Comparison of ENCODE assay signal across 22 cellular contexts in the genomic region with DNA sequence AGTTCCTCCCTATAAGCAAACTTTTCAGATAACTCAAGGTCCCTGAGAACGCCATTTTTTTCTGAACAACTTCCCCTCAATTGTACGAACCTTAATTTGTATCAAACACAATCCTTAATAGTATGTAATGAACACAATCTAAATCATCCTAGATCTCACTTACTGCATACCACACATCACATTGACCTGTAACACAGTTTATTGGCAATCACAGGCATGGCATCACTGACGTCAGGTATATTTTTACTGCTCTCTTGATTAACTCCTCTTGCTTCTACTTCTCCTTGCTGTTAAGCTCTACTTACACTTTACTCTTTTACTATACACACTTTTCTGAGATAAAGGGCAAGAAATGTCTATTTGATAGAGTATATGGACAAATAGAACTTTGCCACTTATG.
"Had no signal": no experiment of that assay in that cellular context is flagged by ENCODE, and none has a peak within 500 bp of the region (broad histone marks: within the 10 kb centered on the region; RNA-seq: fewer than 3 reads in every experiment).

No MANE protein-coding gene starts in this region.

- H3K9me3 Mint-ChIP-seq: activated CD4-positive, alpha-beta memory T cell treated with anti-CD3 and anti-CD28 coated beads, Interleukin-2, amount 10 ng/mL, durations not matched to agents 7 days and 5 days; activated CD4-positive, alpha-beta T cell treated with anti-CD3 and anti-CD28 coated beads, Interleukin-2, amount 10 ng/mL, durations not matched to agents 7 days and 5 days; activated naive CD4-positive, alpha-beta T cell treated with anti-CD3 and anti-CD28 coated beads for 36 hours; activated T-helper 17 cell treated with anti-CD3 and anti-CD28 coated beads, Interleukin-2, amount 50 U/mL, for 72 hours; brain had no signal

- H3K27ac Mint-ChIP-seq: activated CD4-positive, alpha-beta memory T cell treated with anti-CD3 and anti-CD28 coated beads, Interleukin-2, amount 10 ng/mL, durations not matched to agents 7 days and 5 days; activated CD4-positive, alpha-beta T cell treated with anti-CD3 and anti-CD28 coated beads, Interleukin-2, amount 10 ng/mL, durations not matched to agents 7 days and 5 days; activated naive CD4-positive, alpha-beta T cell treated with anti-CD3 and anti-CD28 coated beads for 36 hours; activated naive CD8-positive, alpha-beta T cell; activated T-helper 17 cell treated with anti-CD3 and anti-CD28 coated beads, Interleukin-2, amount 50 U/mL, for 72 hours had no signal

- H3K4me1 Mint-ChIP-seq: activated CD4-positive, alpha-beta memory T cell treated with anti-CD3 and anti-CD28 coated beads, Interleukin-2, amount 10 ng/mL, durations not matched to agents 7 days and 5 days; activated T-helper 17 cell treated with anti-CD3 and anti-CD28 coated beads, Interleukin-2, amount 50 U/mL, for 72 hours had no signal

- H3K27me3 Mint-ChIP-seq: activated CD4-positive, alpha-beta memory T cell treated with anti-CD3 and anti-CD28 coated beads, Interleukin-2, amount 10 ng/mL, durations not matched to agents 7 days and 5 days; activated CD4-positive, alpha-beta T cell treated with anti-CD3 and anti-CD28 coated beads, Interleukin-2, amount 10 ng/mL, durations not matched to agents 7 days and 5 days; activated naive CD8-positive, alpha-beta T cell; activated T-helper 17 cell treated with anti-CD3 and anti-CD28 coated beads, Interleukin-2, amount 50 U/mL, for 72 hours; brain had no signal

- DNase-seq: activated CD4-positive, alpha-beta memory T cell treated with anti-CD3 and anti-CD28 coated beads, Interleukin-2, amount 10 ng/mL, durations not matched to agents 7 days and 5 days; activated CD4-positive, alpha-beta T cell treated with anti-CD3 and anti-CD28 coated beads, Interleukin-2, amount 10 ng/mL, durations not matched to agents 7 days and 5 days; activated CD4-positive, CD25-positive, alpha-beta regulatory T cell; activated gamma-delta T cell; activated naive CD4-positive, alpha-beta T cell treated with anti-CD3 and anti-CD28 coated beads for 36 hours; activated T-cell treated with anti-CD3 and anti-CD28 coated beads for 4 hours; activated T-cell treated with anti-CD3 and anti-CD28 coated beads, Interleukin-2, amount 50 U/mL, for 48 hours; amygdala; Kasumi-1; KBM-7; NCI-H1105 treated with DMSO at 0.1 percent for 48 hours; NCI-H146; NCI-H187 treated with DMSO at 0.1 percent for 48 hours; NCI-H2081 treated with DMSO at 0.1 percent for 48 hours; NCI-H446; NCI-H524; SIG-M5; T-helper 2 cell; T1000 had no signal

- H3K4me3 Mint-ChIP-seq: activated CD4-positive, alpha-beta memory T cell treated with anti-CD3 and anti-CD28 coated beads, Interleukin-2, amount 10 ng/mL, durations not matched to agents 7 days and 5 days; activated CD4-positive, alpha-beta T cell treated with anti-CD3 and anti-CD28 coated beads, Interleukin-2, amount 10 ng/mL, durations not matched to agents 7 days and 5 days; activated naive CD4-positive, alpha-beta T cell treated with anti-CD3 and anti-CD28 coated beads for 36 hours; activated naive CD8-positive, alpha-beta T cell; activated T-helper 17 cell treated with anti-CD3 and anti-CD28 coated beads, Interleukin-2, amount 50 U/mL, for 72 hours; brain had no signal

- ATAC-seq: activated T-helper 17 cell treated with anti-CD3 and anti-CD28 coated beads, Interleukin-2, amount 50 U/mL, for 72 hours had no signal
